ENCODE assay signal across 8 cellular contexts in the genomic region with DNA sequence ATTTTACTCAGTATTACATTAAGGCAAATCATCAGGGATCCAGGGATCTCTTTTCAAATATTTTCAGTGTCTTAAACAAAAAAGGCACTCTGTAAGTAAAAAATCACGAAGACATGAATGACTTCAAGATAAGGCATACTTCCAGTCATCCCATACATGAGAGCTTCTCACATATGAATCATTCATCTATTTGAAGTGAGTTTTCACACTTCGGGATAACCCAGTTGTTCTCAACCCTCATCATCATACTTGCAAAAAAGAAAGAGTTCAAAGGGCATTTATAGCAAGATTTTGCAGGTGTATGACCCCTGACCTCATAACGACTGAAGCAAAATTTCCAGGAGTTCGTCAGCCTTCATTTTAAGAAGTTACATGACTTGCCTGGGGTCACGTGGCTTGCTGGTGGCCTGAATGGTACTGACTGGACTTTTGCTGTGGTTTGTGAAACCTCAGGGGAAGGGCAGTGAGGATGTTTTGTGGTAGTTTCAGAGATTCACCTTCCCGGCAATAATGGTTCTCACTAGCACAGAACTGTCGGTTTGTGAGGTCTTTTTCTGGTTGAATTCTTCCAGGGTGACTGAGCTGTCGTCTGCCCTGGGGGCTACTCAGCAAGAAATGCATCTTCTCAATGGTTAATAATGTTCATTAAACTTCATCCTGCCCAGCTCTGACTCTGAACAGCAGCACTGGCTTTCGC.
DNase-seq lines count a peak whose midpoint lies in the region; ATAC-seq and TF ChIP-seq lines count a peak whose summit lies in the region.

No MANE protein-coding gene starts in this region.

- H3K9me3 ChIP-seq in smooth muscle cell (replicated peaks; ENCODE audit: low read depth): no peaks in the 10 kb centered on the region
- no peaks in the 10 kb centered on the region for H3K9me3 ChIP-seq in right cardiac atrium (ENCODE audit: control insufficient read depth, low read length)

- H3K27me3 ChIP-seq in smooth muscle cell (ENCODE audit: low read depth) (no peaks in the 10 kb centered on the region), right cardiac atrium (ENCODE audit: control insufficient read depth, insufficient read depth) (no peaks in the 10 kb centered on the region)

- no peak for DNase-seq in activated CD8-positive, alpha-beta T cell treated with anti-CD3 and anti-CD28 coated beads, Interleukin-2, amount 10 ng/mL, durations not matched to agents 7 days and 5 days
- DNase-seq in activated CD8-positive, alpha-beta T cell treated with anti-CD3 and anti-CD28 coated beads for 36 hours: no peak
- DNase-seq in HK-2 (ENCODE audit: unreplicated experiment) (peak; percentile 8), smooth muscle cell (lab: John Stamatoyannopoulos, UW; ENCODE audit: unreplicated experiment) (no peak), right cardiac atrium (no peak), Kasumi-1 (lab: John Stamatoyannopoulos, UW) (no peak), NCI-H524 treated with DMSO at 0.1 percent for 48 hours (lab: John Stamatoyannopoulos, UW) (no peak)

- H3K4me1 Mint-ChIP-seq in activated CD8-positive, alpha-beta T cell treated with anti-CD3 and anti-CD28 coated beads, Interleukin-2, amount 10 ng/mL, durations not matched to agents 7 days and 5 days (ENCODE audit: low read depth): peaks cover 7% of the 10 kb centered on the region
- peaks cover 8% of the 10 kb centered on the region for H3K4me1 Mint-ChIP-seq in activated CD8-positive, alpha-beta T cell treated with anti-CD3 and anti-CD28 coated beads for 36 hours (ENCODE audit: low read depth)

- intact Hi-C loops in activated CD8-positive, alpha-beta T cell treated with anti-CD3 and anti-CD28 coated beads for 36 hours (cut with micrococcal nuclease): loop anchor here (5.0 kb wide), 1 partner anchor 241 kb away; no protein-coding TSS in a partner anchor
- intact Hi-C loops in right cardiac atrium (cut with DNase I): loop anchor here in 3 of 4 donors (2.0 to 10.0 kb wide), 3 partner anchors 93 to 241 kb away; no protein-coding TSS in a partner anchor

- no peaks in the 10 kb centered on the region for H3K4me1 ChIP-seq in smooth muscle cell (ENCODE audit: low read depth)
- H3K4me1 ChIP-seq in right cardiac atrium (ENCODE audit: control insufficient read depth, insufficient read depth, low read length): no peaks in the 10 kb centered on the region

- H3K9me3 Mint-ChIP-seq in activated CD8-positive, alpha-beta T cell treated with anti-CD3 and anti-CD28 coated beads, Interleukin-2, amount 10 ng/mL, durations not matched to agents 7 days and 5 days (ENCODE audit: insufficient read depth): no peaks in the 10 kb centered on the region
- no peaks in the 10 kb centered on the region for H3K9me3 Mint-ChIP-seq in activated CD8-positive, alpha-beta T cell treated with anti-CD3 and anti-CD28 coated beads for 36 hours

- H3K9ac ChIP-seq in smooth muscle cell (ENCODE audit: low read depth): no peak overlapping the region

- no peaks in the 10 kb centered on the region for H4K20me1 ChIP-seq in smooth muscle cell (ENCODE audit: low read depth)

- CTCF ChIA-PET in activated CD8-positive, alpha-beta T cell treated with anti-CD3 and anti-CD28 coated beads, Interleukin-2, amount 10 ng/mL, durations not matched to agents 7 days and 5 days (lab: Charles Lee): interaction anchor here (0.7 to 2.7 kb wide), 10 partner anchors 11 to 287 kb away, joined by 3 to 10 read pairs (median 4); no protein-coding TSS in a partner anchor
- CTCF ChIA-PET in activated CD8-positive, alpha-beta T cell treated with anti-CD3 and anti-CD28 coated beads for 36 hours (lab: Charles Lee): interaction anchor here (0.7 to 4.0 kb wide), 9 partner anchors 12 to 245 kb away, joined by 3 to 56 read pairs (median 3); no protein-coding TSS in a partner anchor

- 49% methylated on average over 9 of the region's 9 CpGs for WGBS in smooth muscle cell (ENCODE audit: low lambda C conversion rate)
- 42% methylated on average over 9 of the region's 9 CpGs for WGBS in right cardiac atrium

- H3K27ac Mint-ChIP-seq in activated CD8-positive, alpha-beta T cell treated with anti-CD3 and anti-CD28 coated beads, Interleukin-2, amount 10 ng/mL, durations not matched to agents 7 days and 5 days: no peak overlapping the region
- H3K27ac Mint-ChIP-seq in activated CD8-positive, alpha-beta T cell treated with anti-CD3 and anti-CD28 coated beads for 36 hours: no peak overlapping the region

- H3K36me3 Mint-ChIP-seq in activated CD8-positive, alpha-beta T cell treated with anti-CD3 and anti-CD28 coated beads, Interleukin-2, amount 10 ng/mL, durations not matched to agents 7 days and 5 days (ENCODE audit: low read depth): no peaks in the 10 kb centered on the region
- no peaks in the 10 kb centered on the region for H3K36me3 Mint-ChIP-seq in activated CD8-positive, alpha-beta T cell treated with anti-CD3 and anti-CD28 coated beads for 36 hours (ENCODE audit: low read depth)

- peak; percentile 8 for ATAC-seq in activated CD8-positive, alpha-beta T cell treated with anti-CD3 and anti-CD28 coated beads, Interleukin-2, amount 10 ng/mL, durations not matched to agents 7 days and 5 days
- ATAC-seq in activated CD8-positive, alpha-beta T cell treated with anti-CD3 and anti-CD28 coated beads for 36 hours: no peak
- ATAC-seq in HG02610 (IDR thresholded peaks at IDR 0.05; ENCODE audit: unreplicated experiment) (peak; percentile 80), right cardiac atrium (no peak)

- no peaks in the 10 kb centered on the region for H3K36me3 ChIP-seq in smooth muscle cell (ENCODE audit: low read depth)

- H3K27ac ChIP-seq in smooth muscle cell (ENCODE audit: low read depth) (no peak overlapping the region), right cardiac atrium (ENCODE audit: low read length) (no peak overlapping the region)

- TF ChIP-seq CTCF in activated CD8-positive, alpha-beta T cell treated with anti-CD3 and anti-CD28 coated beads for 36 hours (IDR thresholded peaks at IDR 0.05): no peak
- TF ChIP-seq CTCF in smooth muscle cell (IDR thresholded peaks at IDR 0.05; ENCODE audit: borderline replicate concordance, insufficient read depth, poor library complexity, severe bottlenecking): no peak

- POLR2A ChIA-PET in activated CD8-positive, alpha-beta T cell treated with anti-CD3 and anti-CD28 coated beads, Interleukin-2, amount 10 ng/mL, durations not matched to agents 7 days and 5 days (lab: Charles Lee): no interaction called here
- POLR2A ChIA-PET in activated CD8-positive, alpha-beta T cell treated with anti-CD3 and anti-CD28 coated beads for 36 hours (lab: Charles Lee): no interaction called here

- peak overlapping the region; percentile 80 for H3K4me2 ChIP-seq in smooth muscle cell

- H3K27me3 Mint-ChIP-seq in activated CD8-positive, alpha-beta T cell treated with anti-CD3 and anti-CD28 coated beads, Interleukin-2, amount 10 ng/mL, durations not matched to agents 7 days and 5 days (ENCODE audit: low read depth): peaks cover 3% of the 10 kb centered on the region
- peaks cover 24% of the 10 kb centered on the region for H3K27me3 Mint-ChIP-seq in activated CD8-positive, alpha-beta T cell treated with anti-CD3 and anti-CD28 coated beads for 36 hours

- H3F3A ChIP-seq in smooth muscle cell (ENCODE audit: low read depth): no peaks in the 10 kb centered on the region

- H2AFZ ChIP-seq in smooth muscle cell (ENCODE audit: low read depth): no peak overlapping the region

- H3K4me3 ChIP-seq in smooth muscle cell: no peak overlapping the region
- no peak overlapping the region for H3K4me3 ChIP-seq in right cardiac atrium (ENCODE audit: low read length)

- no peaks in the 10 kb centered on the region for H3K79me2 ChIP-seq in smooth muscle cell (ENCODE audit: low read depth)

- no peak overlapping the region for H3K4me3 Mint-ChIP-seq in activated CD8-positive, alpha-beta T cell treated with anti-CD3 and anti-CD28 coated beads, Interleukin-2, amount 10 ng/mL, durations not matched to agents 7 days and 5 days
- no peak overlapping the region for H3K4me3 Mint-ChIP-seq in activated CD8-positive, alpha-beta T cell treated with anti-CD3 and anti-CD28 coated beads for 36 hours

Comparison
In these comparisons a context has a peak if more than half of its experiments do, and no peak if none do; other contexts are left out.
1. ATAC-seq: peak in activated CD8-positive, alpha-beta T cell treated with anti-CD3 and anti-CD28 coated beads, Interleukin-2, amount 10 ng/mL, durations not matched to agents 7 days and 5 days (single experiment) and HG02610 (single experiment); none in activated CD8-positive, alpha-beta T cell treated with anti-CD3 and anti-CD28 coated beads for 36 hours (single experiment) and right cardiac atrium (0 of 2).